In genomic region chr7:129615018-129615417, GRCh38 we compare ENCODE assay signal across 7 cellular contexts. TPM values are rescaled to one million over a fixed set of nuclear protein-coding genes. Genes with fewer than 3 reads are reported as not detected.
A peak's percentile ranks its signal among the peaks of the same experiment; 100 is the strongest.
DNase-seq lines count a peak whose midpoint lies in the region; ATAC-seq and TF ChIP-seq lines count a peak whose summit lies in the region.

No MANE protein-coding gene starts in this region.

- no peaks in the 10 kb centered on the region for H3K9me3 ChIP-seq in SU-DHL-6 (ENCODE audit: insufficient read depth, low read length)
- H3K9me3 ChIP-seq in WERI-Rb-1 (ENCODE audit: severe bottlenecking) = no peaks in the 10 kb centered on the region
- no peaks in the 10 kb centered on the region for H3K9me3 ChIP-seq in tibial artery

- POLR2A ChIA-PET in WTC11 (lab: Charles Lee) = no interaction called here

- H3K27ac Mint-ChIP-seq in nephron = peak overlapping the region in 2 of 3 experiments; percentile 51 to 70
- H3K27ac Mint-ChIP-seq in WTC11 = no peak overlapping the region

- DNase-seq in WERI-Rb-1 = no peak
- DNase-seq in WTC11 (ENCODE audit: low spot score) = no peak
- no peak for DNase-seq in tibial artery

- H3K27me3 ChIP-seq in SU-DHL-6 (ENCODE audit: low read length) = no peaks in the 10 kb centered on the region
- no peaks in the 10 kb centered on the region for H3K27me3 ChIP-seq in WERI-Rb-1 (ENCODE audit: insufficient read depth, low read depth, severe bottlenecking)
- no peaks in the 10 kb centered on the region for H3K27me3 ChIP-seq in tibial artery

- H3K9me2 ChIP-seq in SU-DHL-6 (replicated peaks; ENCODE audit: insufficient read depth, low read length) = no peaks in the 10 kb centered on the region

- no peak overlapping the region for H3K9ac ChIP-seq in SU-DHL-6 (ENCODE audit: low read length)

- H3K4me3 Mint-ChIP-seq in nephron = peak overlapping the region; percentile 62 to 74 (median 63)
- no peak overlapping the region for H3K4me3 Mint-ChIP-seq in WTC11

- peaks cover 15% of the 10 kb centered on the region for H4K20me1 ChIP-seq in SU-DHL-6 (ENCODE audit: low read depth, low read length)

- H3K36me3 Mint-ChIP-seq in nephron (ENCODE audit: low read depth) = peaks cover 15% of the 10 kb centered on the region
- H3K36me3 Mint-ChIP-seq in WTC11 = no peaks in the 10 kb centered on the region

- H3K36me3 ChIP-seq in SU-DHL-6 (ENCODE audit: low read length) (no peaks in the 10 kb centered on the region), WERI-Rb-1 (peaks cover 7% of the 10 kb centered on the region), tibial artery (no peaks in the 10 kb centered on the region)

- CTCF ChIA-PET in WTC11 (lab: Charles Lee) = interaction anchor here (0.6 to 2.6 kb wide), 3 partner anchors 210 to 236 kb away, joined by 3 to 35 read pairs (median 3); no protein-coding TSS in a partner anchor

- H3K9me3 Mint-ChIP-seq in nephron (no peaks in the 10 kb centered on the region), WTC11 (no peaks in the 10 kb centered on the region)

- H3K4me1 Mint-ChIP-seq in nephron (peaks cover 19% of the 10 kb centered on the region), WTC11 (peaks cover 48% of the 10 kb centered on the region)

- peak overlapping the region; percentile 52 for H3K4me2 ChIP-seq in SU-DHL-6 (ENCODE audit: low read depth, low read length, poor library complexity, severe bottlenecking)

- peaks cover 9% of the 10 kb centered on the region; the same call in 1 of the 2 replicates for H3F3A ChIP-seq in SU-DHL-6 (ENCODE audit: insufficient read depth)

- no peak for TF ChIP-seq CTCF in SU-DHL-6 (IDR thresholded peaks at IDR 0.05; ENCODE audit: insufficient read depth, low read length, poor library complexity, severe bottlenecking)
- TF ChIP-seq CTCF in nephron (IDR thresholded peaks at IDR 0.05; ENCODE audit: unreplicated experiment in 3 of 3) = no peak
- no peak for TF ChIP-seq CTCF in WERI-Rb-1 (IDR thresholded peaks at IDR 0.05; ENCODE audit: low read depth, low read length)
- no peak for TF ChIP-seq CTCF in WTC11 (IDR thresholded peaks at IDR 0.05)
- TF ChIP-seq CTCF in tibial artery (IDR thresholded peaks at IDR 0.05) = no peak

- peak overlapping the region; percentile 47 for H3K27ac ChIP-seq in SU-DHL-6 (ENCODE audit: low read depth, low read length)
- no peak overlapping the region for H3K27ac ChIP-seq in WERI-Rb-1
- no peak overlapping the region for H3K27ac ChIP-seq in tibial artery

- peaks cover 0 to 68% (median 20%) of the 10 kb centered on the region in 4 donors for H3K4me1 ChIP-seq in tibial artery

- H3K4me3 ChIP-seq in SU-DHL-6 (ENCODE audit: insufficient read depth, low read length, poor library complexity, severe bottlenecking) (no peak overlapping the region), WERI-Rb-1 (ENCODE audit: low read depth, low read length) (no peak overlapping the region), tibial artery (no peak overlapping the region)

- intact Hi-C loops in tibial artery (cut with DNase I; ENCODE audit: low total_unique reads) = loop anchor here (10.0 kb wide), 1 partner anchor 210 kb away; no protein-coding TSS in a partner anchor

- H3K79me2 ChIP-seq in SU-DHL-6 (ENCODE audit: insufficient read depth, low read length) = peaks cover 93% of the 10 kb centered on the region

- H3K27me3 Mint-ChIP-seq in nephron (ENCODE audit: low read depth) (no peaks in the 10 kb centered on the region), WTC11 (ENCODE audit: low read depth) (no peaks in the 10 kb centered on the region)

- peak; percentile 51 for ATAC-seq in GM18861 (IDR thresholded peaks at IDR 0.05; ENCODE audit: unreplicated experiment)
- peak; percentile 44 for ATAC-seq in HG03066 (IDR thresholded peaks at IDR 0.05; ENCODE audit: low read depth, unreplicated experiment)
- no peak for ATAC-seq in WTC11

- no peak overlapping the region for H2AFZ ChIP-seq in SU-DHL-6 (ENCODE audit: low read depth, low read length, severe bottlenecking)

TF ChIP-seq in WTC11, 78 proteins besides CTCF, POLR2A, EP300 and RAD21 (continues in another document):
- TF ChIP-seq CDX4 (CRISPR knock-in tag; IDR thresholded peaks at IDR 0.05; ENCODE audit: borderline replicate concordance) (no peak), ZNF425 (CRISPR knock-in tag; conservative IDR thresholded peaks at IDR 0.05) (no peak), ZNF138 (CRISPR knock-in tag; conservative IDR thresholded peaks at IDR 0.05) (no peak), ARID4B (CRISPR knock-in tag; IDR thresholded peaks at IDR 0.05; ENCODE audit: borderline replicate concordance) (no peak), CBFB (CRISPR knock-in tag; IDR thresholded peaks at IDR 0.05; ENCODE audit: low read depth) (no peak), NFYB (CRISPR knock-in tag; conservative IDR thresholded peaks at IDR 0.05; ENCODE audit: low read depth) (no peak), RELA (CRISPR knock-in tag; IDR thresholded peaks at IDR 0.05; ENCODE audit: borderline replicate concordance) (no peak), SP1 (CRISPR knock-in tag; conservative IDR thresholded peaks at IDR 0.05) (no peak), ATF2 (CRISPR knock-in tag; IDR thresholded peaks at IDR 0.05; ENCODE audit: borderline replicate concordance, low read depth) (no peak), ZNF121 (CRISPR knock-in tag; IDR thresholded peaks at IDR 0.05) (no peak)

RNA-seq across cellular contexts. Expression of gene NRF1, which starts 3.5 kb away (rescaled TPM):
- total RNA-seq in WTC11 (2021) = 16.4 to 18.3 TPM (median 16.4 TPM) in 3 replicates
